ENCODE assay signal across 34 cellular contexts in the genomic region with DNA sequence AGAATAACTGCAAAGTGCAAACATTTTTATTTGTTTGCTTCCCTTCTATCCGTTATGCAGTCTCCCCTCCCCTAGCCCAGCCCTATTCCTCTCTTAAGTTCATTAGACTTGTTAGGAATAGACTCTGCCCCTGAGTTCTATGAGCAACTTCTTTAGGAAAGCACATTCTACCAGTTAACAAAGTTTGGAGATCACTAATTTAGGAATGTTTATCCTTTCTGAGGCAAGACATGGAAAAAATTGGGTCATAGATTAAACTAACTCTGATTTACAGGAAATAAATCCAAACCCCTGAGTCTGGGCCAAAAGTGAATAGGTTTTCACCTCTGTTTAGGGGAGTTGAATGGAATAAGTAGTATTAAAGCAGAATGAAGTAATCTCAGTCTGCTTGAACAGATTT. TPM values are rescaled to one million over a fixed set of nuclear protein-coding genes. Genes with fewer than 3 reads are reported as not detected.
"Had no signal": no experiment of that assay in that cellular context is flagged by ENCODE, and none has a peak within 500 bp of the region (broad histone marks: within the 10 kb centered on the region; RNA-seq: fewer than 3 reads in every experiment).

No MANE protein-coding gene starts in this region.

- H3K27ac Mint-ChIP-seq: activated CD4-positive, alpha-beta memory T cell treated with anti-CD3 and anti-CD28 coated beads for 36 hours; activated naive CD4-positive, alpha-beta T cell treated with anti-CD3 and anti-CD28 coated beads, Interleukin-2, amount 10 ng/mL, durations not matched to agents 7 days and 5 days; activated naive CD8-positive, alpha-beta T cell treated with anti-CD3 and anti-CD28 coated beads, Interleukin-2, amount 10 ng/mL, durations not matched to agents 7 days and 5 days; activated T-helper 1 cell treated with anti-CD3 and anti-CD28 coated beads, Interleukin-12 subunit alpha, Interleukin-12 subunit beta, Interleukin-2, Interleukin-4 antibody, amounts not matched to agents 30 ng/mL and 10 ng/mL and 1 ng/mL, durations not matched to agents 14 hours and 24 hours and 36 hours; dendritic cell treated with granulocyte-macrophage colony-stimulating factor and Interleukin-4, amounts not matched to agents 40 ng/mL and 50 ng/mL, for 4 days; endodermal cell; naive thymus-derived CD4-positive, alpha-beta T cell; stimulated activated effector memory CD8-positive, alpha-beta T cell treated with anti-CD3 and anti-CD28 coated beads, Interleukin-12 subunit alpha, Interleukin-12 subunit beta, amount 100 ng/mL, for 72 hours; stimulated activated naive CD8-positive, alpha-beta T cell treated with anti-CD3 and anti-CD28 coated beads, Interleukin-15, amount 100 ng/mL, for 72 hours; T-helper 17 cell had no signal

- H3K27me3 ChIP-seq: breast epithelium, pancreas, sigmoid colon, thyroid gland, upper lobe of right lung had no signal

- H3K4me1 ChIP-seq: breast epithelium, pancreas, prostate gland, upper lobe of right lung had no signal

- FAIRE-seq: frontal cortex, islet of Langerhans, small intestine had no signal

- H3K36me3 Mint-ChIP-seq: activated naive CD4-positive, alpha-beta T cell treated with anti-CD3 and anti-CD28 coated beads, Interleukin-2, amount 10 ng/mL, durations not matched to agents 7 days and 5 days; stimulated activated effector memory CD8-positive, alpha-beta T cell treated with anti-CD3 and anti-CD28 coated beads, Interleukin-12 subunit alpha, Interleukin-12 subunit beta, amount 100 ng/mL, for 72 hours had no signal

- H3K27me3 Mint-ChIP-seq: activated CD4-positive, alpha-beta memory T cell treated with anti-CD3 and anti-CD28 coated beads for 36 hours; activated naive CD4-positive, alpha-beta T cell treated with anti-CD3 and anti-CD28 coated beads, Interleukin-2, amount 10 ng/mL, durations not matched to agents 7 days and 5 days; activated naive CD8-positive, alpha-beta T cell treated with anti-CD3 and anti-CD28 coated beads, Interleukin-2, amount 10 ng/mL, durations not matched to agents 7 days and 5 days; dendritic cell treated with granulocyte-macrophage colony-stimulating factor and Interleukin-4, amounts not matched to agents 40 ng/mL and 50 ng/mL, for 4 days; naive thymus-derived CD4-positive, alpha-beta T cell; stimulated activated naive CD8-positive, alpha-beta T cell treated with anti-CD3 and anti-CD28 coated beads, Interleukin-15, amount 100 ng/mL, for 72 hours; T-helper 17 cell had no signal

- H3K4me3 Mint-ChIP-seq: activated CD4-positive, alpha-beta memory T cell treated with anti-CD3 and anti-CD28 coated beads for 36 hours; activated naive CD4-positive, alpha-beta T cell treated with anti-CD3 and anti-CD28 coated beads, Interleukin-2, amount 10 ng/mL, durations not matched to agents 7 days and 5 days; activated naive CD8-positive, alpha-beta T cell treated with anti-CD3 and anti-CD28 coated beads, Interleukin-2, amount 10 ng/mL, durations not matched to agents 7 days and 5 days; activated T-helper 1 cell treated with anti-CD3 and anti-CD28 coated beads, Interleukin-12 subunit alpha, Interleukin-12 subunit beta, Interleukin-2, Interleukin-4 antibody, amounts not matched to agents 30 ng/mL and 10 ng/mL and 1 ng/mL, durations not matched to agents 14 hours and 24 hours and 36 hours; dendritic cell treated with granulocyte-macrophage colony-stimulating factor and Interleukin-4, amounts not matched to agents 40 ng/mL and 50 ng/mL, for 4 days; endodermal cell; naive thymus-derived CD4-positive, alpha-beta T cell; neural crest cell; stimulated activated effector memory CD8-positive, alpha-beta T cell treated with anti-CD3 and anti-CD28 coated beads, Interleukin-12 subunit alpha, Interleukin-12 subunit beta, amount 100 ng/mL, for 72 hours; stimulated activated naive CD8-positive, alpha-beta T cell treated with anti-CD3 and anti-CD28 coated beads, Interleukin-15, amount 100 ng/mL, for 72 hours; T-helper 17 cell had no signal

- H3K27ac ChIP-seq: pancreas, prostate gland, thyroid gland, upper lobe of right lung, WERI-Rb-1 had no signal

- DNase-seq: activated CD4-positive, alpha-beta memory T cell treated with anti-CD3 and anti-CD28 coated beads for 36 hours; activated CD4-positive, alpha-beta T cell treated with anti-CD3 and anti-CD28 coated beads for 48 hours; activated CD8-positive, alpha-beta memory T cell treated with anti-CD3 and anti-CD28 coated beads, Interleukin-2, amount 50 U/mL, for 4 hours; activated effector memory CD4-positive, alpha-beta T cell treated with anti-CD3 and anti-CD28 coated beads, Interleukin-2, amount 50 U/mL, for 16 hours; activated naive CD4-positive, alpha-beta T cell treated with anti-CD3 and anti-CD28 coated beads, Interleukin-2, amount 10 ng/mL, durations not matched to agents 7 days and 5 days; activated naive CD8-positive, alpha-beta T cell treated with anti-CD3 and anti-CD28 coated beads, Interleukin-2, amount 10 ng/mL, durations not matched to agents 7 days and 5 days; activated T-cell treated with anti-CD3 and anti-CD28 coated beads, Interleukin-2, amount 50 U/mL, for 1 hour; amniotic stem cell; central memory CD4-positive, alpha-beta T cell; endodermal cell; glutamatergic neuron; left ventricle myocardium superior; midbrain; naive thymus-derived CD4-positive, alpha-beta T cell; nucleus accumbens; pancreas; retina; sigmoid colon; stimulated activated CD4-positive, alpha-beta T cell treated with anti-CD3 and anti-CD28 coated beads, Interleukin-4, amount 100 ng/mL, for 24 hours; stimulated activated naive CD8-positive, alpha-beta T cell treated with anti-CD3 and anti-CD28 coated beads, Interleukin-15, amount 100 ng/mL, for 72 hours; T-helper 17 cell; T1000; thyroid gland; upper lobe of right lung; WERI-Rb-1 had no signal

- H3K9me3 Mint-ChIP-seq: activated CD4-positive, alpha-beta memory T cell treated with anti-CD3 and anti-CD28 coated beads for 36 hours; activated naive CD4-positive, alpha-beta T cell treated with anti-CD3 and anti-CD28 coated beads, Interleukin-2, amount 10 ng/mL, durations not matched to agents 7 days and 5 days; activated T-helper 1 cell treated with anti-CD3 and anti-CD28 coated beads, Interleukin-12 subunit alpha, Interleukin-12 subunit beta, Interleukin-2, Interleukin-4 antibody, amounts not matched to agents 30 ng/mL and 10 ng/mL and 1 ng/mL, durations not matched to agents 14 hours and 24 hours and 36 hours; dendritic cell treated with granulocyte-macrophage colony-stimulating factor and Interleukin-4, amounts not matched to agents 40 ng/mL and 50 ng/mL, for 4 days; endodermal cell; naive thymus-derived CD4-positive, alpha-beta T cell; neural crest cell; stimulated activated effector memory CD8-positive, alpha-beta T cell treated with anti-CD3 and anti-CD28 coated beads, Interleukin-12 subunit alpha, Interleukin-12 subunit beta, amount 100 ng/mL, for 72 hours; stimulated activated naive CD8-positive, alpha-beta T cell treated with anti-CD3 and anti-CD28 coated beads, Interleukin-15, amount 100 ng/mL, for 72 hours had no signal

- H3K36me3 ChIP-seq: breast epithelium, pancreas, prostate gland, sigmoid colon, upper lobe of right lung, WERI-Rb-1 had no signal

- H3K4me1 Mint-ChIP-seq: neural crest cell; stimulated activated naive CD8-positive, alpha-beta T cell treated with anti-CD3 and anti-CD28 coated beads, Interleukin-15, amount 100 ng/mL, for 72 hours had no signal

- H3K9me3 ChIP-seq: breast epithelium, pancreas, prostate gland, sigmoid colon, thyroid gland, upper lobe of right lung had no signal

- H3K4me3 ChIP-seq: pancreas, prostate gland, sigmoid colon, thyroid gland had no signal

RNA-seq across cellular contexts. Expression of a gene that starts 34.4 kb away (rescaled TPM):
- total RNA-seq: activated CD4-positive, alpha-beta memory T cell treated with anti-CD3 and anti-CD28 coated beads for 36 hours; activated naive CD8-positive, alpha-beta T cell treated with anti-CD3 and anti-CD28 coated beads, Interleukin-2, amount 10 ng/mL, durations not matched to agents 7 days and 5 days; T-helper 17 cell had no signal
- polyA plus RNA-seq: naive thymus-derived CD4-positive, alpha-beta T cell had no signal
